Comparison of ENCODE assay signal across 35 cellular contexts in genomic region chr1:104621221-104621620, GRCh38.
"Had no signal": no experiment of that assay in that cellular context is flagged by ENCODE, and none has a peak within 500 bp of the region (broad histone marks: within the 10 kb centered on the region; RNA-seq: fewer than 3 reads in every experiment).

No MANE protein-coding gene starts in this region.

- H3K9ac ChIP-seq: KMS-11 had no signal

- H3K27ac ChIP-seq: KMS-11 had no signal

- H3K4me2 ChIP-seq: KMS-11 had no signal

- H3K4me3 ChIP-seq: MG63 had no signal

- DNase-seq: Karpas-422, Kasumi-1, KBM-7, KG1, MG63, MM.1S, MV-4-11, NCI-H1048, NCI-H1092, NCI-H1092 treated with DMSO at 0.1 percent for 48 hours, NCI-H1105, NCI-H1105 treated with DMSO at 0.1 percent for 48 hours, NCI-H1417, NCI-H1417 treated with DMSO at 0.1 percent for 48 hours, NCI-H1436, NCI-H1436 treated with DMSO at 0.1 percent for 48 hours, NCI-H146, NCI-H1694, NCI-H1694 treated with DMSO at 0.1 percent for 48 hours, NCI-H187, NCI-H187 treated with DMSO at 0.1 percent for 48 hours, NCI-H1930, NCI-H2029, NCI-H2029 treated with DMSO at 0.1 percent for 48 hours, NCI-H2081, NCI-H2081 treated with DMSO at 0.1 percent for 48 hours, NCI-H2107, NCI-H2171, NCI-H2171 treated with DMSO at 0.1 percent for 48 hours, NCI-H2227 treated with DMSO at 0.1 percent for 48 hours, NCI-H226, NCI-H345, NCI-H446, NCI-H446 treated with DMSO at 0.1 percent for 48 hours had no signal

- H3K27me3 ChIP-seq: MG63 had no signal

- H3K36me3 ChIP-seq: MG63 had no signal
